ENCODE assay signal across 8 cellular contexts in the genomic region with DNA sequence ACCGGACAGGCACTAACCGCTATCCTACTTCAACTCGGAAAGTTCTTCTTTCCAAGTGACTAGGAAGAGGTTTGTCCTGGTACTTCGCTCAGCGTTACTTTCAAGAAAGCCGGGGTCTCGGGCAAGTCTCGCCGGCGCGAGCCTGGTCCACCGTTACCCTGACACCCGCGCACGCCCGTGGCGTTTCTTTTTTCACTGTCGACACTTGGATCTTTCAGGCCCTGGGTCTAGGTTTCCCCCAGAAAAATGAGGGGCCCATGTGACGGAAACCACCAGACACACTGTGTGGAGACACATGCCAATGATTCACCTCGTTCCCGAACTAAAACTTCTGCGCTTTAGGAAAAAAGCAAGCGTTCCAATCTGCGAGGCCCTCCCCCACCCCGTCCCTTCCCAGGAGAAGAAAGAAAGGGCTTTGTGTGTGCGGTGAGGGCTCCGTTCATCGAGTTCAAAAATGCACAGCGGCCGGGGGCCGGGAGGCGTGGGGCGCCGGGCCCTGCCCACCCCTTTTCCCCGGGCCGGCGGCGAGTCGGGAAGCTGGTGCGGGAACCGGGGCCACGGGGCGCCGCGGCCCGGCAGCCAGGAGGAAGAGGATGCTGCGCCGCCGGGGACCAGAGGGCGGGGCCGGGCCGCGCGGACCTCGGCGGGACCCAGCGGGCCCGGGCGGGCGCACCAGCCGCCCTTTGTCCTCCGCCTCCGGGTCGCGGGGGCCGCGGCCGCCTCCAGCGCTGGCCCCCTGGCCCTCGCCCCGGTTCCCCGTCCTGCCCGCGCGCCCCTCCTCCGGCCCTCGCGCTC. TPM values are rescaled to one million over a fixed set of nuclear protein-coding genes. Genes with fewer than 3 reads are reported as not detected.
DNase-seq lines count a peak whose midpoint lies in the region; ATAC-seq and TF ChIP-seq lines count a peak whose summit lies in the region.

No MANE protein-coding gene starts in this region.

- H3K4me3 ChIP-seq in GM08714 (ENCODE audit: low read length), result 0 out of 2 replicates have a peak overlapping the region, but pooled peaks have one; percentile 83
- H3K4me3 ChIP-seq in mucosa of rectum (ENCODE audit: low read length in 2 of 2), result peak overlapping the region; percentile 9 to 58
- H3K4me3 ChIP-seq in Caco-2 (ENCODE audit: low read depth, low read length), result no peak overlapping the region

- TF ChIP-seq CTCF in type B pancreatic cell (conservative IDR thresholded peaks at IDR 0.05) (peak; percentile 13), Caco-2 (IDR thresholded peaks at IDR 0.05; ENCODE audit: insufficient read depth in 1 of 2, low read depth in 1 of 2, low read length in 1 of 2, severe bottlenecking in 1 of 2, unreplicated experiment in 1 of 2) (no peak)

- intact Hi-C loops in Caco-2 (cut with micrococcal nuclease; ENCODE audit: unreplicated experiment), result no loop called here

- no peak for DNase-seq in T-cell
- DNase-seq in erythroblast (lab: John Stamatoyannopoulos, UW), result peak; percentile 50 to 53
- peak; percentile 74 for DNase-seq in type B pancreatic cell (ENCODE audit: extremely low spot score, unreplicated experiment)
- DNase-seq in activated CD4-positive, CD25-positive, alpha-beta regulatory T cell treated with anti-CD3 and anti-CD28 coated beads, Interleukin-2, amount 50 U/mL, for 72 hours, result no peak
- no peak for DNase-seq in Caco-2

- no peak for TF ChIP-seq POLR2A in erythroblast (IDR thresholded peaks at IDR 0.05; ENCODE audit: low read length)

- H3K4me3 Mint-ChIP-seq in T-cell (peak overlapping the region; percentile 56 to 85 (median 72)), type B pancreatic cell (peak overlapping the region; percentile 93), Caco-2 (ENCODE audit: unreplicated experiment) (no peak overlapping the region)

- no peak overlapping the region for H3K27ac Mint-ChIP-seq in T-cell
- H3K27ac Mint-ChIP-seq in type B pancreatic cell, result peak overlapping the region; percentile 88
- H3K27ac Mint-ChIP-seq in Caco-2 (ENCODE audit: unreplicated experiment), result no peak overlapping the region

- ATAC-seq in T-cell (replicated peaks in 1 of 4), result peak in 1 of 4 experiments; percentile 11
- ATAC-seq in GM21423 (IDR thresholded peaks at IDR 0.05; ENCODE audit: unreplicated experiment), result no peak

- peaks cover 6 to 9% of the 10 kb centered on the region in 2 donors for H3K4me1 ChIP-seq in mucosa of rectum (ENCODE audit: control insufficient read depth in 2 of 2, insufficient read depth in 2 of 2, low read length in 2 of 2)
- H3K4me1 ChIP-seq in Caco-2, result no peaks in the 10 kb centered on the region

- POLR2A ChIA-PET in T-cell (lab: Charles Lee) (interaction anchor here in 1 of 2 donors (0.6 kb wide), 1 partner anchor 124 kb away, joined by 3 read pairs; no protein-coding TSS in a partner anchor), Caco-2 (lab: Charles Lee) (no interaction called here)

- H3K27me3 ChIP-seq in mucosa of rectum (ENCODE audit: control insufficient read depth in 2 of 2, insufficient read depth in 2 of 2, low read length in 2 of 2), result peaks cover 14 to 33% of the 10 kb centered on the region in 2 donors
- no peaks in the 10 kb centered on the region for H3K27me3 ChIP-seq in Caco-2 (replicated peaks; ENCODE audit: control insufficient read depth, insufficient read depth, low read length)

- peak overlapping the region in 1 of 2 donors; percentile 43 for H3K9ac ChIP-seq in mucosa of rectum (ENCODE audit: low read depth in 1 of 2, low read length in 2 of 2)

- H3K9me3 Mint-ChIP-seq in T-cell (no peaks in the 10 kb centered on the region), type B pancreatic cell (no peaks in the 10 kb centered on the region), Caco-2 (ENCODE audit: unreplicated experiment) (no peaks in the 10 kb centered on the region)

- H3K36me3 Mint-ChIP-seq in T-cell (no peaks in the 10 kb centered on the region), type B pancreatic cell (no peaks in the 10 kb centered on the region), Caco-2 (ENCODE audit: insufficient read depth, unreplicated experiment) (no peaks in the 10 kb centered on the region)

- H3K27me3 Mint-ChIP-seq in T-cell (peaks cover 44 to 62% of the 10 kb centered on the region in 2 donors), type B pancreatic cell (peaks cover 66% of the 10 kb centered on the region), Caco-2 (ENCODE audit: insufficient read depth, unreplicated experiment) (peaks cover 4% of the 10 kb centered on the region)

- peak overlapping the region; percentile 32 to 51 for H3K27ac ChIP-seq in mucosa of rectum (ENCODE audit: low read depth in 2 of 2, low read length in 2 of 2)

- BruUV-seq in Caco-2 (replicated peaks; lab: Mats Ljungman, UMichigan), result no TSS peak

- CTCF ChIA-PET in T-cell (lab: Charles Lee) (no interaction called here), Caco-2 (lab: Charles Lee) (no interaction called here)

- H3K9me3 ChIP-seq in mucosa of rectum (ENCODE audit: control insufficient read depth in 2 of 2, low read length in 2 of 2) (no peaks in the 10 kb centered on the region), Caco-2 (no peaks in the 10 kb centered on the region)

- peaks cover 13 to 20% (median 19%) of the 10 kb centered on the region in 3 donors for H3K4me1 Mint-ChIP-seq in T-cell
- H3K4me1 Mint-ChIP-seq in type B pancreatic cell (ENCODE audit: unreplicated experiment), result peaks cover 39% of the 10 kb centered on the region
- H3K4me1 Mint-ChIP-seq in Caco-2 (ENCODE audit: low read depth, unreplicated experiment), result no peaks in the 10 kb centered on the region

- H3K36me3 ChIP-seq in mucosa of rectum (ENCODE audit: control insufficient read depth in 2 of 2, insufficient read depth in 2 of 2, low read length in 2 of 2) (no peaks in the 10 kb centered on the region), Caco-2 (ENCODE audit: control insufficient read depth, insufficient read depth, low read length) (no peaks in the 10 kb centered on the region)

RNA-seq across cellular contexts. Expression of a gene that starts 2.6 kb away (rescaled TPM):
- total RNA-seq in T-cell (1 to 10 TPM in 3 of 5 donors, under 1 TPM in 2; 0.30 to 2.3 (median 1.4) TPM), type B pancreatic cell (ENCODE audit: low replicate concordance) (5.3 and 75.1 TPM in 2 replicates), Caco-2 (2022) (0.09 TPM in 1 of 2 replicates, not detected in the other)

Comparison
In these comparisons a context has a peak if more than half of its experiments do, and no peak if none do; other contexts are left out.
1. DNase-seq: peak in erythroblast (2 of 2) and type B pancreatic cell (single experiment); none in T-cell (0 of 34), activated CD4-positive, CD25-positive, alpha-beta regulatory T cell treated with anti-CD3 and anti-CD28 coated beads, Interleukin-2, amount 50 U/mL, for 72 hours (single experiment) and Caco-2 (0 of 2).